Comparison of ENCODE assay signal across 39 cellular contexts in the genomic region with DNA sequence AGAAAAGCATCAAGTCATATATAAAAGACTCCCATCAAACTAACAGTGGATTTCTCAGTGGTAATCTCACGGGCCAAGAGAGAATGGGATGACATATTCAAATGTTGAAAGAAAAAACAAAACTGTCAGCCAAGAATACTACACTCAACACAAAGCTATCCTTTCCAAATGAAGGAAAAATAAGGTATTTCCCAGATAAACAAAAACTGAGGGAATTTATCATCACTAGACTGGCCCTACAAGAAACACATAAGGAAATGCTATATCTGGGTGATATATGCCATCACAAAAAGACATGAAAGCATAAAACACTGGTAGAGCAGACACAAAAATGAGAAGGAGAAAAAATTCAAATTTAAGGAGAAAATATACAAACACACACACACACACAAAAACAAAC.
"Had no signal": no experiment of that assay in that cellular context is flagged by ENCODE, and none has a peak within 500 bp of the region (broad histone marks: within the 10 kb centered on the region; RNA-seq: fewer than 3 reads in every experiment).

No MANE protein-coding gene starts in this region.

- H3K27me3 ChIP-seq: adrenal gland, ascending aorta, body of pancreas, brain microvascular endothelial cell, breast epithelium, cardiac muscle cell had no signal

- H3K4me3 Mint-ChIP-seq: activated naive CD4-positive, alpha-beta T cell treated with anti-CD3 and anti-CD28 coated beads for 36 hours; activated naive CD4-positive, alpha-beta T cell treated with anti-CD3 and anti-CD28 coated beads, Interleukin-2, amount 10 ng/mL, durations not matched to agents 7 days and 5 days; activated naive CD4-positive, alpha-beta T cell treated with anti-CD3 and anti-CD28 coated beads, Interleukin-2, amount 50 U/mL, for 24 hours; activated naive CD8-positive, alpha-beta T cell; activated naive CD8-positive, alpha-beta T cell treated with anti-CD3 and anti-CD28 coated beads for 36 hours; activated naive CD8-positive, alpha-beta T cell treated with anti-CD3 and anti-CD28 coated beads, Interleukin-2, amount 10 ng/mL, durations not matched to agents 7 days and 5 days; activated naive CD8-positive, alpha-beta T cell treated with anti-CD3 and anti-CD28 coated beads, Interleukin-2, amount 50 U/mL, for 24 hours; activated T-cell treated with anti-CD3 and anti-CD28 coated beads, Interleukin-2, amount 50 U/mL, for 24 hours; activated T-cell treated with anti-CD3 and anti-CD28 coated beads, Interleukin-2, amount 50 U/mL, for 4 hours; activated T-helper 1 cell treated with anti-CD3 and anti-CD28 coated beads, Interleukin-12 subunit alpha, Interleukin-12 subunit beta, Interleukin-2, Interleukin-4 antibody, amounts not matched to agents 30 ng/mL and 10 ng/mL and 1 ng/mL, durations not matched to agents 14 hours and 24 hours and 36 hours; activated T-helper 17 cell treated with anti-CD3 and anti-CD28 coated beads, Interleukin-2, amount 50 U/mL, for 72 hours; brain; central memory CD8-positive, alpha-beta T cell had no signal

- ATAC-seq: activated naive CD4-positive, alpha-beta T cell treated with anti-CD3 and anti-CD28 coated beads, Interleukin-2, amount 50 U/mL, for 72 hours; activated naive CD8-positive, alpha-beta T cell treated with anti-CD3 and anti-CD28 coated beads, Interleukin-2, amount 50 U/mL, for 24 hours; activated T-cell treated with anti-CD3 and anti-CD28 coated beads, Interleukin-2, amount 50 U/mL, for 4 hours; activated T-helper 17 cell treated with anti-CD3 and anti-CD28 coated beads, Interleukin-2, amount 50 U/mL, for 72 hours; body of pancreas had no signal

- H3K4me1 ChIP-seq: adrenal gland, ascending aorta, body of pancreas, breast epithelium had no signal

- H3K4me1 Mint-ChIP-seq: activated naive CD4-positive, alpha-beta T cell treated with anti-CD3 and anti-CD28 coated beads, Interleukin-2, amount 50 U/mL, for 24 hours; activated naive CD8-positive, alpha-beta T cell treated with anti-CD3 and anti-CD28 coated beads for 36 hours; activated naive CD8-positive, alpha-beta T cell treated with anti-CD3 and anti-CD28 coated beads, Interleukin-2, amount 10 ng/mL, durations not matched to agents 7 days and 5 days; activated naive CD8-positive, alpha-beta T cell treated with anti-CD3 and anti-CD28 coated beads, Interleukin-2, amount 50 U/mL, for 24 hours; activated T-helper 17 cell treated with anti-CD3 and anti-CD28 coated beads, Interleukin-2, amount 50 U/mL, for 72 hours; brain had no signal

- DNase-seq: activated effector memory CD4-positive, alpha-beta T cell treated with anti-CD3 and anti-CD28 coated beads, Interleukin-2, amount 50 U/mL, for 16 hours; activated effector memory CD4-positive, alpha-beta T cell treated with Interleukin-2 at 50 U/mL for 16 hours; activated gamma-delta T cell; activated gamma-delta T cell treated with Interleukin-2 at 50 U/mL for 16 hours; activated naive CD4-positive, alpha-beta T cell; activated naive CD4-positive, alpha-beta T cell treated with anti-CD3 and anti-CD28 coated beads for 36 hours; activated naive CD4-positive, alpha-beta T cell treated with anti-CD3 and anti-CD28 coated beads, Interleukin-2, amount 10 ng/mL, durations not matched to agents 7 days and 5 days; activated naive CD4-positive, alpha-beta T cell treated with anti-CD3 and anti-CD28 coated beads, Interleukin-2, amount 50 U/mL, for 16 hours; activated naive CD4-positive, alpha-beta T cell treated with Interleukin-2 at 50 U/mL for 16 hours; activated naive CD8-positive, alpha-beta T cell treated with anti-CD3 and anti-CD28 coated beads for 36 hours; activated naive CD8-positive, alpha-beta T cell treated with anti-CD3 and anti-CD28 coated beads, Interleukin-2, amount 10 ng/mL, durations not matched to agents 7 days and 5 days; activated naive CD8-positive, alpha-beta T cell treated with anti-CD3 and anti-CD28 coated beads, Interleukin-2, amount 50 U/mL, for 24 hours; activated T-cell treated with anti-CD3 and anti-CD28 coated beads, Interleukin-2, amount 50 U/mL, for 1 hour; activated T-cell treated with anti-CD3 and anti-CD28 coated beads, Interleukin-2, amount 50 U/mL, for 24 hours; activated T-cell treated with anti-CD3 and anti-CD28 coated beads, Interleukin-2, amount 50 U/mL, for 4 hours; activated T-cell treated with anti-CD3 and anti-CD28 coated beads, Interleukin-2, amount 50 U/mL, for 48 hours; adrenal gland; amniotic stem cell; amygdala; anterior cingulate cortex; aorta; body of pancreas; brain microvascular endothelial cell; caudate nucleus; central memory CD4-positive, alpha-beta T cell; cerebellar nuclear complex had no signal

- H3K27ac Mint-ChIP-seq: activated naive CD4-positive, alpha-beta T cell treated with anti-CD3 and anti-CD28 coated beads for 36 hours; activated naive CD4-positive, alpha-beta T cell treated with anti-CD3 and anti-CD28 coated beads, Interleukin-2, amount 10 ng/mL, durations not matched to agents 7 days and 5 days; activated naive CD4-positive, alpha-beta T cell treated with anti-CD3 and anti-CD28 coated beads, Interleukin-2, amount 50 U/mL, for 24 hours; activated naive CD4-positive, alpha-beta T cell treated with anti-CD3 and anti-CD28 coated beads, Interleukin-2, amount 50 U/mL, for 72 hours; activated naive CD8-positive, alpha-beta T cell; activated naive CD8-positive, alpha-beta T cell treated with anti-CD3 and anti-CD28 coated beads for 36 hours; activated naive CD8-positive, alpha-beta T cell treated with anti-CD3 and anti-CD28 coated beads, Interleukin-2, amount 10 ng/mL, durations not matched to agents 7 days and 5 days; activated naive CD8-positive, alpha-beta T cell treated with anti-CD3 and anti-CD28 coated beads, Interleukin-2, amount 50 U/mL, for 24 hours; activated T-cell treated with anti-CD3 and anti-CD28 coated beads, Interleukin-2, amount 50 U/mL, for 24 hours; activated T-helper 1 cell treated with anti-CD3 and anti-CD28 coated beads, Interleukin-12 subunit alpha, Interleukin-12 subunit beta, Interleukin-2, Interleukin-4 antibody, amounts not matched to agents 30 ng/mL and 10 ng/mL and 1 ng/mL, durations not matched to agents 14 hours and 24 hours and 36 hours; activated T-helper 17 cell treated with anti-CD3 and anti-CD28 coated beads, Interleukin-2, amount 50 U/mL, for 72 hours; activated T-helper 2 cell treated with anti-CD3 and anti-CD28 coated beads, Interferon-gamma antibody, Interleukin-2, Interleukin-4, amounts not matched to agents 10 μg/mL and 5 μg/mL and 100 μg/mL, durations not matched to agents 14 hours and 24 hours and 36 hours; brain had no signal

- H3K27ac ChIP-seq: adrenal gland, ascending aorta, body of pancreas, brain microvascular endothelial cell, breast epithelium, cardiac muscle cell had no signal

- H3K9me3 ChIP-seq: adrenal gland had no signal

- FAIRE-seq: astrocyte, bronchial epithelial cell had no signal

- H3K4me3 ChIP-seq: adrenal gland, ascending aorta, body of pancreas, breast epithelium, cardiac muscle cell had no signal

- H3K36me3 ChIP-seq: adrenal gland, breast epithelium, cardiac muscle cell had no signal

- H3K27me3 Mint-ChIP-seq: activated naive CD4-positive, alpha-beta T cell treated with anti-CD3 and anti-CD28 coated beads, Interleukin-2, amount 10 ng/mL, durations not matched to agents 7 days and 5 days; activated naive CD4-positive, alpha-beta T cell treated with anti-CD3 and anti-CD28 coated beads, Interleukin-2, amount 50 U/mL, for 24 hours; activated naive CD8-positive, alpha-beta T cell; activated naive CD8-positive, alpha-beta T cell treated with anti-CD3 and anti-CD28 coated beads for 36 hours; activated naive CD8-positive, alpha-beta T cell treated with anti-CD3 and anti-CD28 coated beads, Interleukin-2, amount 10 ng/mL, durations not matched to agents 7 days and 5 days; activated naive CD8-positive, alpha-beta T cell treated with anti-CD3 and anti-CD28 coated beads, Interleukin-2, amount 50 U/mL, for 24 hours; activated T-cell treated with anti-CD3 and anti-CD28 coated beads, Interleukin-2, amount 50 U/mL, for 24 hours; activated T-helper 17 cell treated with anti-CD3 and anti-CD28 coated beads, Interleukin-2, amount 50 U/mL, for 72 hours; brain; central memory CD8-positive, alpha-beta T cell had no signal
